ENCODE assay signal across 1 cellular context in genomic region chr3:109035082-109035481, GRCh38.
TF ChIP-seq lines count a peak whose summit lies in the region.

No MANE protein-coding gene starts in this region.

TF ChIP-seq in HepG2, 621 proteins besides CTCF, POLR2A, EP300 and RAD21 (continued from another document):
- no peak for TF ChIP-seq ZNF318 (CRISPR knock-in tag; IDR thresholded peaks at IDR 0.05)
- no peak for TF ChIP-seq LRRFIP1 (CRISPR knock-in tag; conservative IDR thresholded peaks at IDR 0.05)
- TF ChIP-seq ZBTB1 (CRISPR knock-in tag; IDR thresholded peaks at IDR 0.05; ENCODE audit: borderline replicate concordance), result no peak
- TF ChIP-seq ARID4A (CRISPR knock-in tag; IDR thresholded peaks at IDR 0.05; ENCODE audit: borderline replicate concordance), result no peak
